Comparison of ENCODE assay signal across 2 cellular contexts in the genomic region with DNA sequence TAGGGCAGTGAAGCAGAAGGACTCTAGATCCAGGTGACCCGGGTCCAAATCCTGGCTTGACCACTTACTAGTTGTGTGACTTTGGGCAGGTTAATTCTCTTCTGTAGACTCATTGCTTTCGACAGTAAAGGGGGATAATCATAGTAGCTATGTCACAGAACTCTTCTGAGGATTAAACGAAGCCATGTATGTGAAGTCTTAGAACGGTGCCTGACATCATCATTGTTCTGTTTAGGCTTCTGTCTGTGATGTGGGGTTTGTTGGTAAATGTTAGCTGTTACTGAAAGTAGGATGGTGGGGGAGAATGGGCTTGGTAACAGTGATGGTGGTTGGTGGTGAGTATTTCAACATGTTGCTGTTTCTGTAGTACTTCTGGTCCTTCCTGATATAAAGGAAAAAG.
TF ChIP-seq lines count a peak whose summit lies in the region.

No MANE protein-coding gene starts in this region.

TF ChIP-seq in WTC11, 78 proteins besides CTCF, POLR2A, EP300 and RAD21 (continues in another document):
- TF ChIP-seq, protein P1, sequence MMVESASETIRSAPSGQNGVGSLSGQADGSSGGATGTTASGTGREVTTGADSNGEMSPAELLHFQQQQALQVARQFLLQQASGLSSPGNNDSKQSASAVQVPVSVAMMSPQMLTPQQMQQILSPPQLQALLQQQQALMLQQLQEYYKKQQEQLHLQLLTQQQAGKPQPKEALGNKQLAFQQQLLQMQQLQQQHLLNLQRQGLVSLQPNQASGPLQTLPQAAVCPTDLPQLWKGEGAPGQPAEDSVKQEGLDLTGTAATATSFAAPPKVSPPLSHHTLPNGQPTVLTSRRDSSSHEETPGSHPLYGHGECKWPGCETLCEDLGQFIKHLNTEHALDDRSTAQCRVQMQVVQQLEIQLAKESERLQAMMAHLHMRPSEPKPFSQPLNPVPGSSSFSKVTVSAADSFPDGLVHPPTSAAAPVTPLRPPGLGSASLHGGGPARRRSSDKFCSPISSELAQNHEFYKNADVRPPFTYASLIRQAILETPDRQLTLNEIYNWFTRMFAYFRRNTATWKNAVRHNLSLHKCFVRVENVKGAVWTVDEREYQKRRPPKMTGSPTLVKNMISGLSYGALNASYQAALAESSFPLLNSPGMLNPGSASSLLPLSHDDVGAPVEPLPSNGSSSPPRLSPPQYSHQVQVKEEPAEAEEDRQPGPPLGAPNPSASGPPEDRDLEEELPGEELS (CRISPR knock-in tag; IDR thresholded peaks at IDR 0.05), result no peak
- TF ChIP-seq ZNF121 (CRISPR knock-in tag; IDR thresholded peaks at IDR 0.05) (no peak), TEAD1 (CRISPR knock-in tag; IDR thresholded peaks at IDR 0.05) (no peak), OVOL2 (CRISPR knock-in tag; IDR thresholded peaks at IDR 0.05; ENCODE audit: borderline replicate concordance) (no peak), TEAD4 (CRISPR knock-in tag; IDR thresholded peaks at IDR 0.05) (no peak), FOXP1 (CRISPR knock-in tag; IDR thresholded peaks at IDR 0.05; ENCODE audit: borderline replicate concordance) (no peak), FOXK1 (CRISPR knock-in tag; IDR thresholded peaks at IDR 0.05) (no peak), TCF7 (CRISPR knock-in tag; IDR thresholded peaks at IDR 0.05; ENCODE audit: low read depth) (no peak), ZNF671 (CRISPR knock-in tag; IDR thresholded peaks at IDR 0.05) (no peak), RELA (CRISPR knock-in tag; IDR thresholded peaks at IDR 0.05; ENCODE audit: borderline replicate concordance) (no peak), JAZF1 (CRISPR knock-in tag; IDR thresholded peaks at IDR 0.05) (no peak), MYBL2 (CRISPR knock-in tag; IDR thresholded peaks at IDR 0.05) (no peak)
- TF ChIP-seq, protein P2, sequence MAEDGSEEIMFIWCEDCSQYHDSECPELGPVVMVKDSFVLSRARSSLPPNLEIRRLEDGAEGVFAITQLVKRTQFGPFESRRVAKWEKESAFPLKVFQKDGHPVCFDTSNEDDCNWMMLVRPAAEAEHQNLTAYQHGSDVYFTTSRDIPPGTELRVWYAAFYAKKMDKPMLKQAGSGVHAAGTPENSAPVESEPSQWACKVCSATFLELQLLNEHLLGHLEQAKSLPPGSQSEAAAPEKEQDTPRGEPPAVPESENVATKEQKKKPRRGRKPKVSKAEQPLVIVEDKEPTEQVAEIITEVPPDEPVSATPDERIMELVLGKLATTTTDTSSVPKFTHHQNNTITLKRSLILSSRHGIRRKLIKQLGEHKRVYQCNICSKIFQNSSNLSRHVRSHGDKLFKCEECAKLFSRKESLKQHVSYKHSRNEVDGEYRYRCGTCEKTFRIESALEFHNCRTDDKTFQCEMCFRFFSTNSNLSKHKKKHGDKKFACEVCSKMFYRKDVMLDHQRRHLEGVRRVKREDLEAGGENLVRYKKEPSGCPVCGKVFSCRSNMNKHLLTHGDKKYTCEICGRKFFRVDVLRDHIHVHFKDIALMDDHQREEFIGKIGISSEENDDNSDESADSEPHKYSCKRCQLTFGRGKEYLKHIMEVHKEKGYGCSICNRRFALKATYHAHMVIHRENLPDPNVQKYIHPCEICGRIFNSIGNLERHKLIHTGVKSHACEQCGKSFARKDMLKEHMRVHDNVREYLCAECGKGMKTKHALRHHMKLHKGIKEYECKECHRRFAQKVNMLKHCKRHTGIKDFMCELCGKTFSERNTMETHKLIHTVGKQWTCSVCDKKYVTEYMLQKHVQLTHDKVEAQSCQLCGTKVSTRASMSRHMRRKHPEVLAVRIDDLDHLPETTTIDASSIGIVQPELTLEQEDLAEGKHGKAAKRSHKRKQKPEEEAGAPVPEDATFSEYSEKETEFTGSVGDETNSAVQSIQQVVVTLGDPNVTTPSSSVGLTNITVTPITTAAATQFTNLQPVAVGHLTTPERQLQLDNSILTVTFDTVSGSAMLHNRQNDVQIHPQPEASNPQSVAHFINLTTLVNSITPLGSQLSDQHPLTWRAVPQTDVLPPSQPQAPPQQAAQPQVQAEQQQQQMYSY (CRISPR knock-in tag; IDR thresholded peaks at IDR 0.05), result no peak
- TF ChIP-seq, protein P3, sequence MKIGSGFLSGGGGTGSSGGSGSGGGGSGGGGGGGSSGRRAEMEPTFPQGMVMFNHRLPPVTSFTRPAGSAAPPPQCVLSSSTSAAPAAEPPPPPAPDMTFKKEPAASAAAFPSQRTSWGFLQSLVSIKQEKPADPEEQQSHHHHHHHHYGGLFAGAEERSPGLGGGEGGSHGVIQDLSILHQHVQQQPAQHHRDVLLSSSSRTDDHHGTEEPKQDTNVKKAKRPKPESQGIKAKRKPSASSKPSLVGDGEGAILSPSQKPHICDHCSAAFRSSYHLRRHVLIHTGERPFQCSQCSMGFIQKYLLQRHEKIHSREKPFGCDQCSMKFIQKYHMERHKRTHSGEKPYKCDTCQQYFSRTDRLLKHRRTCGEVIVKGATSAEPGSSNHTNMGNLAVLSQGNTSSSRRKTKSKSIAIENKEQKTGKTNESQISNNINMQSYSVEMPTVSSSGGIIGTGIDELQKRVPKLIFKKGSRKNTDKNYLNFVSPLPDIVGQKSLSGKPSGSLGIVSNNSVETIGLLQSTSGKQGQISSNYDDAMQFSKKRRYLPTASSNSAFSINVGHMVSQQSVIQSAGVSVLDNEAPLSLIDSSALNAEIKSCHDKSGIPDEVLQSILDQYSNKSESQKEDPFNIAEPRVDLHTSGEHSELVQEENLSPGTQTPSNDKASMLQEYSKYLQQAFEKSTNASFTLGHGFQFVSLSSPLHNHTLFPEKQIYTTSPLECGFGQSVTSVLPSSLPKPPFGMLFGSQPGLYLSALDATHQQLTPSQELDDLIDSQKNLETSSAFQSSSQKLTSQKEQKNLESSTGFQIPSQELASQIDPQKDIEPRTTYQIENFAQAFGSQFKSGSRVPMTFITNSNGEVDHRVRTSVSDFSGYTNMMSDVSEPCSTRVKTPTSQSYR (CRISPR knock-in tag; IDR thresholded peaks at IDR 0.05), result no peak
- TF ChIP-seq, protein P4, sequence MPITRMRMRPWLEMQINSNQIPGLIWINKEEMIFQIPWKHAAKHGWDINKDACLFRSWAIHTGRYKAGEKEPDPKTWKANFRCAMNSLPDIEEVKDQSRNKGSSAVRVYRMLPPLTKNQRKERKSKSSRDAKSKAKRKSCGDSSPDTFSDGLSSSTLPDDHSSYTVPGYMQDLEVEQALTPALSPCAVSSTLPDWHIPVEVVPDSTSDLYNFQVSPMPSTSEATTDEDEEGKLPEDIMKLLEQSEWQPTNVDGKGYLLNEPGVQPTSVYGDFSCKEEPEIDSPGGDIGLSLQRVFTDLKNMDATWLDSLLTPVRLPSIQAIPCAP (CRISPR knock-in tag; IDR thresholded peaks at IDR 0.05), result no peak
- TF ChIP-seq, protein P5, sequence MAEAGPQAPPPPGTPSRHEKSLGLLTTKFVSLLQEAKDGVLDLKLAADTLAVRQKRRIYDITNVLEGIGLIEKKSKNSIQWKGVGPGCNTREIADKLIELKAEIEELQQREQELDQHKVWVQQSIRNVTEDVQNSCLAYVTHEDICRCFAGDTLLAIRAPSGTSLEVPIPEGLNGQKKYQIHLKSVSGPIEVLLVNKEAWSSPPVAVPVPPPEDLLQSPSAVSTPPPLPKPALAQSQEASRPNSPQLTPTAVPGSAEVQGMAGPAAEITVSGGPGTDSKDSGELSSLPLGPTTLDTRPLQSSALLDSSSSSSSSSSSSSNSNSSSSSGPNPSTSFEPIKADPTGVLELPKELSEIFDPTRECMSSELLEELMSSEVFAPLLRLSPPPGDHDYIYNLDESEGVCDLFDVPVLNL (CRISPR knock-in tag; IDR thresholded peaks at IDR 0.05; ENCODE audit: borderline replicate concordance, low read depth), result no peak

TF ChIP-seq in neural cell, 6 proteins besides CTCF, POLR2A, EP300 and RAD21 (continued from another document):
- TF ChIP-seq, protein P6, sequence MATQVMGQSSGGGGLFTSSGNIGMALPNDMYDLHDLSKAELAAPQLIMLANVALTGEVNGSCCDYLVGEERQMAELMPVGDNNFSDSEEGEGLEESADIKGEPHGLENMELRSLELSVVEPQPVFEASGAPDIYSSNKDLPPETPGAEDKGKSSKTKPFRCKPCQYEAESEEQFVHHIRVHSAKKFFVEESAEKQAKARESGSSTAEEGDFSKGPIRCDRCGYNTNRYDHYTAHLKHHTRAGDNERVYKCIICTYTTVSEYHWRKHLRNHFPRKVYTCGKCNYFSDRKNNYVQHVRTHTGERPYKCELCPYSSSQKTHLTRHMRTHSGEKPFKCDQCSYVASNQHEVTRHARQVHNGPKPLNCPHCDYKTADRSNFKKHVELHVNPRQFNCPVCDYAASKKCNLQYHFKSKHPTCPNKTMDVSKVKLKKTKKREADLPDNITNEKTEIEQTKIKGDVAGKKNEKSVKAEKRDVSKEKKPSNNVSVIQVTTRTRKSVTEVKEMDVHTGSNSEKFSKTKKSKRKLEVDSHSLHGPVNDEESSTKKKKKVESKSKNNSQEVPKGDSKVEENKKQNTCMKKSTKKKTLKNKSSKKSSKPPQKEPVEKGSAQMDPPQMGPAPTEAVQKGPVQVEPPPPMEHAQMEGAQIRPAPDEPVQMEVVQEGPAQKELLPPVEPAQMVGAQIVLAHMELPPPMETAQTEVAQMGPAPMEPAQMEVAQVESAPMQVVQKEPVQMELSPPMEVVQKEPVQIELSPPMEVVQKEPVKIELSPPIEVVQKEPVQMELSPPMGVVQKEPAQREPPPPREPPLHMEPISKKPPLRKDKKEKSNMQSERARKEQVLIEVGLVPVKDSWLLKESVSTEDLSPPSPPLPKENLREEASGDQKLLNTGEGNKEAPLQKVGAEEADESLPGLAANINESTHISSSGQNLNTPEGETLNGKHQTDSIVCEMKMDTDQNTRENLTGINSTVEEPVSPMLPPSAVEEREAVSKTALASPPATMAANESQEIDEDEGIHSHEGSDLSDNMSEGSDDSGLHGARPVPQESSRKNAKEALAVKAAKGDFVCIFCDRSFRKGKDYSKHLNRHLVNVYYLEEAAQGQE (IDR thresholded peaks at IDR 0.05; ENCODE audit: borderline replicate concordance), result no peak
- TF ChIP-seq POLR2AphosphoS5 (IDR thresholded peaks at IDR 0.05), result no peak
TF ChIP-seq in neural cell: peak in this region for 0.
